In genomic region chr19:11230621-11231386, GRCh38 we compare ENCODE assay signal across 1 cellular context.
TF ChIP-seq lines count a peak whose summit lies in the region.

No MANE protein-coding gene starts in this region.

TF ChIP-seq in HepG2, 621 proteins besides CTCF, POLR2A, EP300 and RAD21 (continued from another document):
- no peak for TF ChIP-seq ZNF142 (CRISPR knock-in tag; IDR thresholded peaks at IDR 0.05)
- no peak for TF ChIP-seq HNF1B (CRISPR knock-in tag; IDR thresholded peaks at IDR 0.05)
- TF ChIP-seq TIGD3 (CRISPR knock-in tag; IDR thresholded peaks at IDR 0.05; ENCODE audit: borderline replicate concordance): no peak
